Comparison of ENCODE assay signal across 8 cellular contexts in the genomic region with DNA sequence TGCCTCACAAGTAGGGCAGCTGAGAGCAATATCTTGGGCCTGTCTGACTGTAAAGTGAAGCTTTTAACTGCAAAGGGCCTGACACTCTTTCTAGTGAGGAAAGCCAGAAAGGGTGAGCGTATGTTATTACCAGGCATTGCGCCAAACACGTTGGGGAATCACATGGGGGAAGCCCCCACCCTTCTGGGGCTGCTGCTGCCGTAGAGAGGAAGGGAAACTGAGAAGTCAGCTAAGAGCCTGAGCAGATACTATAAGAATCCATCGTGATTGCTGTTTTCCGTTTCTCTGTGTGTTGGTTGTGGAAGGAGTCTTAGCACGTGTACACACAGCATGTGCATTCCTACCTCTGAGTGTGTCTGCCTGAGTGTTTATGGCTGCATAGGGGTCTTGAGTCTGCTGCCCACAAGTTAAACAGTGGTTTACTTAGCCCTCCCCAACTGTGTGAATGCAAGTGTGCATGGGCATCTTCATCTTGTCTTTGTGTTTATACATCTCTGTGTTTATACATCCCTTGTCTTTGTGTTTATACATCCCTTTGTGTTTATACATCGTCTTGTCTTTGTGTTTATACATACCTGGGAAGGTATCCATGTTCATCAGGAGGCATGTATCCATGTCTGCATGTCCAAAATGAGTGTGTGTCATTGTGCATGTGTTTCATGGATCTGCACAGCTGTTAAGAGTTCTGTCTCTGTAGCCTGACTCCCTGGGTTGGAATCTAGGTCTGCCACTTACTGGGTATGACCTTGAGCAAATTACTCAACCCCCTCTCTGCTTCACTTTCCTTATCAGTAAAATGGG. TPM values are rescaled to one million over a fixed set of nuclear protein-coding genes. Genes with fewer than 3 reads are reported as not detected.
DNase-seq lines count a peak whose midpoint lies in the region; ATAC-seq lines count a peak whose summit lies in the region.

No MANE protein-coding gene starts in this region.

- in situ Hi-C loops in ACHN (cut with HindIII; ENCODE audit: low pct_ligation_motif_present, low pct_unique_long_range_greater_than_20kb, low sequenced_read_pairs): no loop called here

- DNase-seq in M059J (ENCODE audit: low read depth): peak; percentile 33
- peak; percentile 48 for DNase-seq in cerebellum (ENCODE audit: low spot score)
- DNase-seq in sciatic nerve (ENCODE audit: low spot score): peak; percentile 70
- DNase-seq in ACHN: no peak
- no peak for DNase-seq in epidermal melanocyte (ENCODE audit: insufficient read length, low spot score)
- DNase-seq in NCI-H345 treated with DMSO at 0.1 percent for 48 hours (lab: John Stamatoyannopoulos, UW; ENCODE audit: unreplicated experiment): no peak

- intact Hi-C loops in sciatic nerve (cut with DNase I): no loop called here

- ATAC-seq in GM18502 (IDR thresholded peaks at IDR 0.05; ENCODE audit: poor library complexity, unreplicated experiment) (peak; percentile 90), GM21717 (IDR thresholded peaks at IDR 0.05; ENCODE audit: unreplicated experiment) (peak; percentile 92), sciatic nerve (peak; percentile 82)

RNA-seq across cellular contexts. Expression of a gene that starts 50.3 kb away (rescaled TPM):
- 25.1 and 42.4 TPM in 2 replicates for total RNA-seq in M059J (2014; rRNA removed; shearing (Covaris generic))
- total RNA-seq in cerebellum (8.0 TPM), sciatic nerve (55.5 TPM)

Comparison
In these comparisons a context has a peak if more than half of its experiments do, and no peak if none do; other contexts are left out.
1. DNase-seq: peak in M059J (single experiment), cerebellum (single experiment) and sciatic nerve (single experiment); none in ACHN (single experiment), epidermal melanocyte (single experiment) and NCI-H345 treated with DMSO at 0.1 percent for 48 hours (single experiment).
2. Peak in every context shown above with its lines, with median percentiles within 50 percentile points of each other: ATAC-seq.